In the genomic region with DNA sequence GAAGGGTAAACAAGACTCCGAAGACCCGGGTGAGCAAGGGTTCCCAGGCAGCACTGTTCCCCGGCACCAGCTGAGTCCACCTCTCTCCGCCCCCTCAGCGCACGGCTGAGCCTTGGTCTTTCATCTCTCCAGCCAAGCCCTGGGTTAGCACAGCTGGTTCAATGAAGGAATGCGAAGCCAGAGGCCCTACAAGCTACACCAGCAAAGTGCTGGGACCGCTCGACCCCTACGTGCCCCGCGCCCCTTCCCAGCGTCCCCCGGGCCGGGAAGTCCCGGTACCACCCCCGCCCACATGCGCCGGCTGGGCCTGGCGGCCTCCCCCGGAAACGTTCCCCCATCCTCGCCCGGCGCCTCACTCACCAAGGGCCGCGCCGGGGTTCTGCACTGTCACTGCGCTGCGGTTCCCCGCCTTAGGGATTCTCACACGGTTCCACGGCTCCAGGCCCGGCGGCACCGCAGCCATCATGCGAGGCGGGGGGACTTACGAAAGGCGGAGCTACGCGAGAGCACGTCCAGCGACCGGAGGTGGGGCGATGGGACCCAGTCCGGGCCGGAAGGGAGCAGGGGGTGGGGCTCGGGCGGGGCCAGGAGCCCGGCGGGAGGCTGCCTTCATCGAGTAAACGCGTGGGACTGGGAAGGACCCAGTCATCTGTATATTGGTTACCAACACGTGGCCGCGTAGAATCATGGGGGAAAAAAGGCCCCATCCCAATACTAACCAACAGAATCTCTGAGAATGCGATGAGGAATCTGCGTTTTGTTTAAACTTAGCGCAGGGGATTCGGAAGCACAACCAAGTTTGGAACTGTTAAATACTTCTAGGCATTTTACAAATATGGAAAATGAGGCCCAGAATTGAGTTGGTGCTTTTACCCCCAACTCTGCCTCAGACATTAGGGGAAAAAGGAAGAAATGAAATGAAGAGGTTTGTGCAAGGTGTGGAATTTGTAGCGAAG, we compare ENCODE assay signal across 1 cellular context.
TF ChIP-seq lines count a peak whose summit lies in the region.

No MANE protein-coding gene starts in this region.

TF ChIP-seq in HepG2, 621 proteins besides CTCF, POLR2A, EP300 and RAD21 (continued from another document and continues in another):
- TF ChIP-seq, protein P1, sequence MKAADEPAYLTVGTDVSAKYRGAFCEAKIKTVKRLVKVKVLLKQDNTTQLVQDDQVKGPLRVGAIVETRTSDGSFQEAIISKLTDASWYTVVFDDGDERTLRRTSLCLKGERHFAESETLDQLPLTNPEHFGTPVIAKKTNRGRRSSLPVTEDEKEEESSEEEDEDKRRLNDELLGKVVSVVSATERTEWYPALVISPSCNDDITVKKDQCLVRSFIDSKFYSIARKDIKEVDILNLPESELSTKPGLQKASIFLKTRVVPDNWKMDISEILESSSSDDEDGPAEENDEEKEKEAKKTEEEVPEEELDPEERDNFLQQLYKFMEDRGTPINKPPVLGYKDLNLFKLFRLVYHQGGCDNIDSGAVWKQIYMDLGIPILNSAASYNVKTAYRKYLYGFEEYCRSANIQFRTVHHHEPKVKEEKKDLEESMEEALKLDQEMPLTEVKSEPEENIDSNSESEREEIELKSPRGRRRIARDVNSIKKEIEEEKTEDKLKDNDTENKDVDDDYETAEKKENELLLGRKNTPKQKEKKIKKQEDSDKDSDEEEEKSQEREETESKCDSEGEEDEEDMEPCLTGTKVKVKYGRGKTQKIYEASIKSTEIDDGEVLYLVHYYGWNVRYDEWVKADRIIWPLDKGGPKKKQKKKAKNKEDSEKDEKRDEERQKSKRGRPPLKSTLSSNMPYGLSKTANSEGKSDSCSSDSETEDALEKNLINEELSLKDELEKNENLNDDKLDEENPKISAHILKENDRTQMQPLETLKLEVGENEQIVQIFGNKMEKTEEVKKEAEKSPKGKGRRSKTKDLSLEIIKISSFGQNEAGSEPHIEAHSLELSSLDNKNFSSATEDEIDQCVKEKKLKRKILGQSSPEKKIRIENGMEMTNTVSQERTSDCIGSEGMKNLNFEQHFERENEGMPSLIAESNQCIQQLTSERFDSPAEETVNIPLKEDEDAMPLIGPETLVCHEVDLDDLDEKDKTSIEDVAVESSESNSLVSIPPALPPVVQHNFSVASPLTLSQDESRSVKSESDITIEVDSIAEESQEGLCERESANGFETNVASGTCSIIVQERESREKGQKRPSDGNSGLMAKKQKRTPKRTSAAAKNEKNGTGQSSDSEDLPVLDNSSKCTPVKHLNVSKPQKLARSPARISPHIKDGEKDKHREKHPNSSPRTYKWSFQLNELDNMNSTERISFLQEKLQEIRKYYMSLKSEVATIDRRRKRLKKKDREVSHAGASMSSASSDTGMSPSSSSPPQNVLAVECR (CRISPR knock-in tag; IDR thresholded peaks at IDR 0.05; ENCODE audit: borderline replicate concordance) = peak; percentile 87; the same call in 1 of the 2 replicates
- peak; percentile 75; the same call in 1 of the 2 replicates for TF ChIP-seq SETDB1 (CRISPR knock-in tag; IDR thresholded peaks at IDR 0.05; ENCODE audit: borderline replicate concordance)
- TF ChIP-seq ZMYM3 (CRISPR knock-in tag; IDR thresholded peaks at IDR 0.05) = peak; percentile 50; the same call in 1 of the 2 replicates
- 0 out of 2 replicates have a peak, but pooled peaks have one; percentile 64 for TF ChIP-seq ZNF619 (CRISPR knock-in tag; IDR thresholded peaks at IDR 0.05)
- no peak for TF ChIP-seq ZNF530 (CRISPR knock-in tag; IDR thresholded peaks at IDR 0.05; ENCODE audit: low read depth)
- peak; percentile 60; the same call in 1 of the 2 replicates for TF ChIP-seq CHCHD3 (CRISPR knock-in tag; IDR thresholded peaks at IDR 0.05)
- 0 out of 2 replicates have a peak, but pooled peaks have one; percentile 61 for TF ChIP-seq KLF13 (CRISPR knock-in tag; IDR thresholded peaks at IDR 0.05)
- TF ChIP-seq CREB1 (IDR thresholded peaks at IDR 0.05) = no peak; the same call in 1 of the 2 replicates
- TF ChIP-seq CREB1 (CRISPR knock-in tag; IDR thresholded peaks at IDR 0.05) = peak; percentile 67
- peak; percentile 87; the same call in 1 of the 2 replicates for TF ChIP-seq REL (CRISPR knock-in tag; conservative IDR thresholded peaks at IDR 0.05)
- peak; percentile 95 for TF ChIP-seq ZNF605 (CRISPR knock-in tag; IDR thresholded peaks at IDR 0.05)
- peak; percentile 73 for TF ChIP-seq AGO2 (optimal IDR thresholded peaks at IDR 0.05; ENCODE audit: low read depth, low read length)
- no peak for TF ChIP-seq AHR (CRISPR knock-in tag; IDR thresholded peaks at IDR 0.05)
- TF ChIP-seq ZNF225 (CRISPR knock-in tag; IDR thresholded peaks at IDR 0.05) = peak; percentile 86
- TF ChIP-seq, protein P2, sequence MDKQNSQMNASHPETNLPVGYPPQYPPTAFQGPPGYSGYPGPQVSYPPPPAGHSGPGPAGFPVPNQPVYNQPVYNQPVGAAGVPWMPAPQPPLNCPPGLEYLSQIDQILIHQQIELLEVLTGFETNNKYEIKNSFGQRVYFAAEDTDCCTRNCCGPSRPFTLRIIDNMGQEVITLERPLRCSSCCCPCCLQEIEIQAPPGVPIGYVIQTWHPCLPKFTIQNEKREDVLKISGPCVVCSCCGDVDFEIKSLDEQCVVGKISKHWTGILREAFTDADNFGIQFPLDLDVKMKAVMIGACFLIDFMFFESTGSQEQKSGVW (CRISPR knock-in tag; IDR thresholded peaks at IDR 0.05; ENCODE audit: borderline replicate concordance) = 0 out of 2 replicates have a peak, but pooled peaks have one; percentile 33
- TF ChIP-seq, protein P3, sequence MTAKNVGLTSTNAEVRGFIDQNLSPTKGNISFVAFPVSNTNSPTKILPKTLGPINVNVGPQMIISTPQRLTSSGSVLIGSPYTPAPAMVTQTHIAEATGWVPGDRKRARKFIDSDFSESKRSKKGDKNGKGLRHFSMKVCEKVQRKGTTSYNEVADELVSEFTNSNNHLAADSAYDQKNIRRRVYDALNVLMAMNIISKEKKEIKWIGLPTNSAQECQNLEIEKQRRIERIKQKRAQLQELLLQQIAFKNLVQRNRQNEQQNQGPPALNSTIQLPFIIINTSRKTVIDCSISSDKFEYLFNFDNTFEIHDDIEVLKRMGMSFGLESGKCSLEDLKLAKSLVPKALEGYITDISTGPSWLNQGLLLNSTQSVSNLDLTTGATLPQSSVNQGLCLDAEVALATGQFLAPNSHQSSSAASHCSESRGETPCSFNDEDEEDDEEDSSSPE (CRISPR knock-in tag; IDR thresholded peaks at IDR 0.05) = peak; percentile 65
- TF ChIP-seq ZNF331 (CRISPR knock-in tag; IDR thresholded peaks at IDR 0.05) = peak; percentile 30
- TF ChIP-seq, protein P4, sequence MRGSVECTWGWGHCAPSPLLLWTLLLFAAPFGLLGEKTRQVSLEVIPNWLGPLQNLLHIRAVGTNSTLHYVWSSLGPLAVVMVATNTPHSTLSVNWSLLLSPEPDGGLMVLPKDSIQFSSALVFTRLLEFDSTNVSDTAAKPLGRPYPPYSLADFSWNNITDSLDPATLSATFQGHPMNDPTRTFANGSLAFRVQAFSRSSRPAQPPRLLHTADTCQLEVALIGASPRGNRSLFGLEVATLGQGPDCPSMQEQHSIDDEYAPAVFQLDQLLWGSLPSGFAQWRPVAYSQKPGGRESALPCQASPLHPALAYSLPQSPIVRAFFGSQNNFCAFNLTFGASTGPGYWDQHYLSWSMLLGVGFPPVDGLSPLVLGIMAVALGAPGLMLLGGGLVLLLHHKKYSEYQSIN (CRISPR knock-in tag; IDR thresholded peaks at IDR 0.05; ENCODE audit: borderline replicate concordance) = 0 out of 2 replicates have a peak, but pooled peaks have one; percentile 57
- 0 out of 2 replicates have a peak, but pooled peaks have one; percentile 44 for TF ChIP-seq NAIF1 (CRISPR knock-in tag; IDR thresholded peaks at IDR 0.05; ENCODE audit: borderline replicate concordance)
- peak; percentile 28; the same call in 1 of the 2 replicates for TF ChIP-seq EEA1 (CRISPR knock-in tag; IDR thresholded peaks at IDR 0.05; ENCODE audit: borderline replicate concordance)
- TF ChIP-seq ARNTL (CRISPR knock-in tag; IDR thresholded peaks at IDR 0.05) = peak; percentile 70; the same call in 1 of the 2 replicates
- TF ChIP-seq GABPA (IDR thresholded peaks at IDR 0.05; ENCODE audit: low read depth, low read length) = peak; percentile 54
- peak; percentile 82 for TF ChIP-seq GABPA (CRISPR knock-in tag; IDR thresholded peaks at IDR 0.05; ENCODE audit: low read depth)
- no peak for TF ChIP-seq NCOA5 (CRISPR knock-in tag; IDR thresholded peaks at IDR 0.05)
- no peak for TF ChIP-seq TCF7L2 (IDR thresholded peaks at IDR 0.05; ENCODE audit: low read depth, low read length)
- TF ChIP-seq ZNF776 (CRISPR knock-in tag; IDR thresholded peaks at IDR 0.05) = peak; percentile 78; the same call in 1 of the 2 replicates
- TF ChIP-seq, protein P5, sequence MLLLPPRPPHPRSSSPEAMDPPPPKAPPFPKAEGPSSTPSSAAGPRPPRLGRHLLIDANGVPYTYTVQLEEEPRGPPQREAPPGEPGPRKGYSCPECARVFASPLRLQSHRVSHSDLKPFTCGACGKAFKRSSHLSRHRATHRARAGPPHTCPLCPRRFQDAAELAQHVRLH (CRISPR knock-in tag; IDR thresholded peaks at IDR 0.05; ENCODE audit: borderline replicate concordance, low read depth) = 0 out of 2 replicates have a peak, but pooled peaks have one; percentile 26
- no peak for TF ChIP-seq MAFK (conservative IDR thresholded peaks at IDR 0.05 in 1 of 2, IDR thresholded peaks at IDR 0.05 in 1 of 2; ENCODE audit: low read length in 2 of 2)
- no peak for TF ChIP-seq ZNF326 (CRISPR knock-in tag; IDR thresholded peaks at IDR 0.05; ENCODE audit: borderline replicate concordance)
- TF ChIP-seq SALL1 (CRISPR knock-in tag; IDR thresholded peaks at IDR 0.05) = peak; percentile 83
- TF ChIP-seq HDAC1 (CRISPR knock-in tag; IDR thresholded peaks at IDR 0.05) = peak; percentile 94
- peak; percentile 80 for TF ChIP-seq ELF1 (CRISPR knock-in tag; IDR thresholded peaks at IDR 0.05)
- peak; percentile 73; the same call in 1 of the 2 replicates for TF ChIP-seq ZMYM2 (CRISPR knock-in tag; IDR thresholded peaks at IDR 0.05)
- TF ChIP-seq DNMT3B (CRISPR knock-in tag; conservative IDR thresholded peaks at IDR 0.05) = 0 out of 2 replicates have a peak, but pooled peaks have one; percentile 30
- TF ChIP-seq ZNF781 (CRISPR knock-in tag; IDR thresholded peaks at IDR 0.05; ENCODE audit: borderline replicate concordance, not compliant biosample characterization) = peak; percentile 77
- TF ChIP-seq HMG20A (CRISPR knock-in tag; IDR thresholded peaks at IDR 0.05; ENCODE audit: borderline replicate concordance) = no peak
- TF ChIP-seq WIZ (CRISPR knock-in tag; IDR thresholded peaks at IDR 0.05) = peak; percentile 79; the same call in 1 of the 2 replicates
- no peak for TF ChIP-seq MED1 (CRISPR knock-in tag; IDR thresholded peaks at IDR 0.05)
- TF ChIP-seq ZNF350 (CRISPR knock-in tag; IDR thresholded peaks at IDR 0.05; ENCODE audit: borderline replicate concordance, low read depth) = peak; percentile 94
- peak; percentile 53 for TF ChIP-seq ZNF335 (CRISPR knock-in tag; IDR thresholded peaks at IDR 0.05)
- TF ChIP-seq, protein P6, sequence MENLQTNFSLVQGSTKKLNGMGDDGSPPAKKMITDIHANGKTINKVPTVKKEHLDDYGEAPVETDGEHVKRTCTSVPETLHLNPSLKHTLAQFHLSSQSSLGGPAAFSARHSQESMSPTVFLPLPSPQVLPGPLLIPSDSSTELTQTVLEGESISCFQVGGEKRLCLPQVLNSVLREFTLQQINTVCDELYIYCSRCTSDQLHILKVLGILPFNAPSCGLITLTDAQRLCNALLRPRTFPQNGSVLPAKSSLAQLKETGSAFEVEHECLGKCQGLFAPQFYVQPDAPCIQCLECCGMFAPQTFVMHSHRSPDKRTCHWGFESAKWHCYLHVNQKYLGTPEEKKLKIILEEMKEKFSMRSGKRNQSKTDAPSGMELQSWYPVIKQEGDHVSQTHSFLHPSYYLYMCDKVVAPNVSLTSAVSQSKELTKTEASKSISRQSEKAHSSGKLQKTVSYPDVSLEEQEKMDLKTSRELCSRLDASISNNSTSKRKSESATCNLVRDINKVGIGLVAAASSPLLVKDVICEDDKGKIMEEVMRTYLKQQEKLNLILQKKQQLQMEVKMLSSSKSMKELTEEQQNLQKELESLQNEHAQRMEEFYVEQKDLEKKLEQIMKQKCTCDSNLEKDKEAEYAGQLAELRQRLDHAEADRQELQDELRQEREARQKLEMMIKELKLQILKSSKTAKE (CRISPR knock-in tag; IDR thresholded peaks at IDR 0.05; ENCODE audit: borderline replicate concordance) = peak; percentile 56; the same call in 1 of the 2 replicates
- peak; percentile 87 for TF ChIP-seq ZNF3 (CRISPR knock-in tag; IDR thresholded peaks at IDR 0.05)
- TF ChIP-seq ATF7 (IDR thresholded peaks at IDR 0.05) = no peak
- TF ChIP-seq ATF7 (CRISPR knock-in tag; IDR thresholded peaks at IDR 0.05) = peak; percentile 67; the same call in 1 of the 2 replicates
- no peak for TF ChIP-seq SMC3 (IDR thresholded peaks at IDR 0.05; ENCODE audit: low read length)
- peak; percentile 73 for TF ChIP-seq TAF15 (IDR thresholded peaks at IDR 0.05; ENCODE audit: low read depth, low read length, poor library complexity, severe bottlenecking)
- peak; percentile 74; the same call in 1 of the 2 replicates for TF ChIP-seq CC2D1A (CRISPR knock-in tag; IDR thresholded peaks at IDR 0.05)
- TF ChIP-seq CBX2 (IDR thresholded peaks at IDR 0.05; ENCODE audit: low read depth, low read length) = no peak
- no peak for TF ChIP-seq CBX2 (CRISPR knock-in tag; IDR thresholded peaks at IDR 0.05; ENCODE audit: low read depth)
- peak; percentile 96 for TF ChIP-seq ZFY (CRISPR knock-in tag; IDR thresholded peaks at IDR 0.05)
- no peak for TF ChIP-seq ZNF792 (CRISPR knock-in tag; IDR thresholded peaks at IDR 0.05)
- no peak for TF ChIP-seq TEAD2 (CRISPR knock-in tag; IDR thresholded peaks at IDR 0.05)
- TF ChIP-seq ZMYM4 (CRISPR knock-in tag; IDR thresholded peaks at IDR 0.05) = peak; percentile 86
- TF ChIP-seq ZNF552 (CRISPR knock-in tag; IDR thresholded peaks at IDR 0.05; ENCODE audit: borderline replicate concordance) = 0 out of 2 replicates have a peak, but pooled peaks have one; percentile 57
- no peak for TF ChIP-seq TBL1XR1 (IDR thresholded peaks at IDR 0.05; ENCODE audit: borderline replicate concordance, low read length, partially characterized antibody)
